In the genomic region with DNA sequence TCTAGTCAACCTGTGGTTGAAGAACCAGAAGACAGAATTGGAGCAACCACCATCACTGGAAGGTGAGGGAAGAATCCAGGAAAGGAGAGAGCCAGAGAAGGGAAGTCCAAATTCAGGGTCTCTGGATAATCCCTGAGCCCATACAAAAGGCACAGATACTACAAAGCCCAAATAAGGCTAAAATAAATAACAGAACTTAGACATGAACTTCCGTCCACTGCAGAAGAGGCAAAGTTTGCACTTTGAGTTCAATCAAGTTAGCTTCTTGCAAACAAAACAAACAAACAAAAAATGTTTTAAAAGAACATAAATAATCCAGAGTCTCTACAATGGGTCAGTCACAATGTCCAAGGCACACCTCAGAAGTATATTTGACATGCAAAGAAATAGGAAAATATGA, we compare ENCODE assay signal across 29 cellular contexts. TPM values are rescaled to one million over a fixed set of nuclear protein-coding genes. Genes with fewer than 3 reads are reported as not detected.
DNase-seq lines count a peak whose midpoint lies in the region; ATAC-seq, FAIRE-seq and TF ChIP-seq lines count a peak whose summit lies in the region.
"Had no signal": no experiment of that assay in that cellular context is flagged by ENCODE, and none has a peak within 500 bp of the region (broad histone marks: within the 10 kb centered on the region; RNA-seq: fewer than 3 reads in every experiment).

No MANE protein-coding gene starts in this region.

- no peak overlapping the region for H3K14ac ChIP-seq in mesenchymal stem cell (ENCODE audit: low read length in 2 of 2)

- H3K4me1 Mint-ChIP-seq in GM23338, result peaks cover 27% of the 10 kb centered on the region
- H3K4me1 Mint-ChIP-seq: CD14-positive monocyte; CD4-positive, alpha-beta memory T cell; CD4-positive, CD25-positive, alpha-beta regulatory T cell; CD8-positive, alpha-beta memory T cell had no signal

- H3K79me1 ChIP-seq in mesenchymal stem cell (replicated peaks; ENCODE audit: low read length, poor library complexity, severe bottlenecking), result no peaks in the 10 kb centered on the region

- H3K27me3 ChIP-seq in BLaER1, result no peaks in the 10 kb centered on the region
- no peaks in the 10 kb centered on the region for H3K27me3 ChIP-seq in BLaER1 treated with 17β-estradiol and CSF1 and Interleukin-3, amounts not matched to agents 10 nM and 100 nM
- no peaks in the 10 kb centered on the region for H3K27me3 ChIP-seq in GM23338 (ENCODE audit: insufficient read depth)
- peaks cover 51 to 72% of the 10 kb centered on the region in 2 experiments for H3K27me3 ChIP-seq in mesenchymal stem cell (ENCODE audit: control insufficient read depth in 1 of 2, insufficient read depth in 1 of 2, low read length in 2 of 2)
- H3K27me3 ChIP-seq: BE2C had no signal

- H3K18ac ChIP-seq in mesenchymal stem cell (ENCODE audit: low read depth in 1 of 2, low read length in 2 of 2), result no peak overlapping the region

- peak overlapping the region; percentile 49; the same call in 1 of the 2 replicates for H3K9ac ChIP-seq in BLaER1
- H3K9ac ChIP-seq in BLaER1 treated with 17β-estradiol and CSF1 and Interleukin-3, amounts not matched to agents 10 nM and 100 nM, result 0 out of 22 replicates have a peak overlapping the region, but pooled peaks of 2 of the 11 experiments have one; percentile 14 to 44
- no peak overlapping the region for H3K9ac ChIP-seq in mesenchymal stem cell (ENCODE audit: low read length)

- H2BK120ac ChIP-seq in mesenchymal stem cell (ENCODE audit: low read depth, low read length), result no peak overlapping the region

- FAIRE-seq in GM12892 (lab: Jason Lieb, UNC), result no peak
- FAIRE-seq: A204.1, G401.6, GM12891, GM18507, GM19239 had no signal

- no peak overlapping the region for H2BK12ac ChIP-seq in mesenchymal stem cell (ENCODE audit: low read length in 2 of 2)

- no peak overlapping the region for H3K27ac Mint-ChIP-seq in GM23338
- H3K27ac Mint-ChIP-seq: CD14-positive monocyte; CD4-positive, alpha-beta memory T cell; CD4-positive, CD25-positive, alpha-beta regulatory T cell; CD8-positive, alpha-beta memory T cell had no signal

- H3K36me3 ChIP-seq in BLaER1, result no peaks in the 10 kb centered on the region
- H3K36me3 ChIP-seq in BLaER1 treated with 17β-estradiol and CSF1 and Interleukin-3, amounts not matched to agents 10 nM and 100 nM, result no peaks in the 10 kb centered on the region
- H3K36me3 ChIP-seq in GM23338 (ENCODE audit: insufficient read depth), result no peaks in the 10 kb centered on the region
- H3K36me3 ChIP-seq in mesenchymal stem cell (ENCODE audit: control insufficient read depth in 1 of 2, insufficient read depth in 2 of 2, low read depth in 1 of 2, low read length in 2 of 2), result no peaks in the 10 kb centered on the region
- H3K36me3 ChIP-seq: BE2C had no signal

- no peak overlapping the region for H4K91ac ChIP-seq in mesenchymal stem cell (ENCODE audit: low read length)

- H2AK5ac ChIP-seq in mesenchymal stem cell (ENCODE audit: low read length, severe bottlenecking), result no peak overlapping the region

- H3K4me3 Mint-ChIP-seq in GM23338, result no peak overlapping the region
- H3K4me3 Mint-ChIP-seq: CD14-positive monocyte; CD4-positive, alpha-beta memory T cell; CD4-positive, CD25-positive, alpha-beta regulatory T cell; CD8-positive, alpha-beta memory T cell had no signal

- no peak for TF ChIP-seq POLR2A in GM12892 (IDR thresholded peaks at IDR 0.05; ENCODE audit: low read depth, low read length)

- peak overlapping the region; percentile 82 for H3K4me2 ChIP-seq in BLaER1
- H3K4me2 ChIP-seq in BLaER1 treated with 17β-estradiol and CSF1 and Interleukin-3, amounts not matched to agents 10 nM and 100 nM, result peak overlapping the region; percentile 24 to 81 (median 58); a peak in 21 of 22 replicates
- H3K4me2 ChIP-seq in GM23338, result no peak overlapping the region
- H3K4me2 ChIP-seq in mesenchymal stem cell (ENCODE audit: low read length, poor library complexity, severe bottlenecking), result no peak overlapping the region

- no peak overlapping the region for H2BK15ac ChIP-seq in mesenchymal stem cell (ENCODE audit: low read depth, poor library complexity, severe bottlenecking)

- no peaks in the 10 kb centered on the region for H3K9me2 ChIP-seq in GM23338 (ENCODE audit: insufficient read depth)

- H3K23ac ChIP-seq in mesenchymal stem cell (ENCODE audit: low read length in 2 of 2), result no peak overlapping the region

- no peaks in the 10 kb centered on the region for H3F3A ChIP-seq in GM23338 (replicated peaks; ENCODE audit: low read depth)

- H4K20me1 ChIP-seq in BLaER1, result no peaks in the 10 kb centered on the region
- H4K20me1 ChIP-seq in BLaER1 treated with 17β-estradiol and CSF1 and Interleukin-3, amounts not matched to agents 10 nM and 100 nM, result no peaks in the 10 kb centered on the region
- H4K20me1 ChIP-seq in GM23338 (replicated peaks; ENCODE audit: insufficient read depth), result no peaks in the 10 kb centered on the region

- H3K4ac ChIP-seq in mesenchymal stem cell (ENCODE audit: low read depth in 1 of 2, low read length in 2 of 2), result no peak overlapping the region

- ATAC-seq in GM23338 (no peak), GM18907 (IDR thresholded peaks at IDR 0.05; ENCODE audit: unreplicated experiment) (no peak)

- no peaks in the 10 kb centered on the region for H3K9me3 Mint-ChIP-seq in GM23338
- H3K9me3 Mint-ChIP-seq: CD8-positive, alpha-beta memory T cell had no signal

- H3K79me2 ChIP-seq in GM23338 (replicated peaks; ENCODE audit: insufficient read depth), result no peaks in the 10 kb centered on the region

- WGBS in mesenchymal stem cell, result 57% methylated on average over 1 of the region's 1 CpG

- no peak overlapping the region for H2BK5ac ChIP-seq in mesenchymal stem cell (ENCODE audit: low read depth, low read length, poor library complexity, severe bottlenecking)

- H3K4me3 ChIP-seq in BLaER1 (no peak overlapping the region), GM23338 (no peak overlapping the region), mesenchymal stem cell (ENCODE audit: insufficient read depth in 1 of 2, low read depth in 1 of 2, low read length in 2 of 2) (no peak overlapping the region)
- no peak overlapping the region for H3K4me3 ChIP-seq in BLaER1 treated with 17β-estradiol and CSF1 and Interleukin-3, amounts not matched to agents 10 nM and 100 nM

- H3K9me3 ChIP-seq in BLaER1, result no peaks in the 10 kb centered on the region
- H3K9me3 ChIP-seq in BLaER1 treated with 17β-estradiol and CSF1 and Interleukin-3, amounts not matched to agents 10 nM and 100 nM (replicated peaks in 1 of 11), result peaks cover 0 to 11% (median 0%) of the 10 kb centered on the region in 11 experiments; a peak in 1 of 22 replicates
- H3K9me3 ChIP-seq in mesenchymal stem cell (ENCODE audit: control insufficient read depth, low read length), result no peaks in the 10 kb centered on the region
- H3K9me3 ChIP-seq: BE2C had no signal

- H2AFZ ChIP-seq in GM23338 (0 out of 2 replicates have a peak overlapping the region, but pooled peaks have one; percentile 8), mesenchymal stem cell (ENCODE audit: low read depth, low read length) (no peak overlapping the region)

- peak overlapping the region; percentile 54 for H4K8ac ChIP-seq in mesenchymal stem cell (ENCODE audit: low read length)

- H3K27ac ChIP-seq in BLaER1 (peak overlapping the region; percentile 80), GM23338 (ENCODE audit: low read depth) (no peak overlapping the region), mesenchymal stem cell (ENCODE audit: low read length, poor library complexity, severe bottlenecking) (no peak overlapping the region)
- H3K27ac ChIP-seq in BLaER1 treated with 17β-estradiol and CSF1 and Interleukin-3, amounts not matched to agents 10 nM and 100 nM, result peak overlapping the region in 2 of 11 experiments; percentile 8 to 22; a peak in 3 of 22 replicates

- no peak for DNase-seq in GM23338 (ENCODE audit: low spot score)
- DNase-seq in mesenchymal stem cell, result no peak
- DNase-seq in NCI-H1694 (lab: John Stamatoyannopoulos, UW), result no peak
- DNase-seq in GM12892 (ENCODE audit: insufficient read length), result no peak
- DNase-seq: 8988T; ACHN; BE2C; C1 segment of cervical spinal cord; CD4-positive, alpha-beta memory T cell; CD4-positive, CD25-positive, alpha-beta regulatory T cell; CD8-positive, alpha-beta memory T cell; COR-L47; DMS 273 treated with DMSO at 0.1 percent for 48 hours; DMS153; DMS53; DMS79; DND-41; GF-D8 had no signal

- H3K36me3 Mint-ChIP-seq in GM23338 (ENCODE audit: low read depth), result no peaks in the 10 kb centered on the region
- H3K36me3 Mint-ChIP-seq: CD14-positive monocyte; CD4-positive, alpha-beta memory T cell; CD4-positive, CD25-positive, alpha-beta regulatory T cell; CD8-positive, alpha-beta memory T cell had no signal

- H3K4me1 ChIP-seq in BLaER1, result peaks cover 36% of the 10 kb centered on the region
- H3K4me1 ChIP-seq in BLaER1 treated with 17β-estradiol and CSF1 and Interleukin-3, amounts not matched to agents 10 nM and 100 nM, result peaks cover 11 to 37% (median 20%) of the 10 kb centered on the region in 10 experiments; a peak in 19 of 20 replicates
- H3K4me1 ChIP-seq in GM23338 (ENCODE audit: insufficient read depth), result peaks cover 13% of the 10 kb centered on the region
- no peaks in the 10 kb centered on the region for H3K4me1 ChIP-seq in mesenchymal stem cell (ENCODE audit: control insufficient read depth, insufficient read depth, low read depth, low read length)
- H3K4me1 ChIP-seq: BE2C had no signal

- peaks cover 9% of the 10 kb centered on the region for H3K27me3 Mint-ChIP-seq in GM23338 (ENCODE audit: insufficient read depth, low read depth, poor library complexity)

- TF ChIP-seq CTCF in GM23338 (conservative IDR thresholded peaks at IDR 0.05; ENCODE audit: low read depth in 2 of 2), result no peak

RNA-seq across cellular contexts. Expression of gene CFAP77, which starts 21.0 kb away (rescaled TPM):
- total RNA-seq in GM23338 (2014; rRNA removed; shearing (Covaris generic)), result 0.97 and 2.1 TPM in 2 replicates
- polyA plus RNA-seq in GM23338 (2016; fragmentation: Nextera tagmentation; extraction: Ambion mirVana), result 0.94 and 1.3 TPM in 2 replicates
- polyA plus RNA-seq in mesenchymal stem cell (2013, experiment 1 of 2), result 0.08 TPM
- 0.11 TPM for polyA plus RNA-seq in mesenchymal stem cell (2013, experiment 2 of 2)
- polyA plus RNA-seq in GM12892 (2012; ENCODE audit: missing spikeins), result not detected
- total RNA-seq: A673; CD4-positive, alpha-beta memory T cell; CD4-positive, CD25-positive, alpha-beta regulatory T cell; CD8-positive, alpha-beta memory T cell had no signal
- polyA plus RNA-seq: AG04450; CD14-positive monocyte; CD4-positive, alpha-beta memory T cell; CD4-positive, CD25-positive, alpha-beta regulatory T cell; CD8-positive, alpha-beta memory T cell had no signal

RNA-seq across cellular contexts. Expression of gene TTF1, which starts 24.4 kb away (rescaled TPM):
- total RNA-seq in GM23338 (2014; rRNA removed; shearing (Covaris generic)), result 14.9 and 15.5 TPM in 2 replicates
- polyA plus RNA-seq in GM23338 (2016; fragmentation: Nextera tagmentation; extraction: Ambion mirVana), result 22.4 and 25.0 TPM in 2 replicates
- 9.4 TPM for polyA plus RNA-seq in mesenchymal stem cell (2013, experiment 1 of 2)
- 9.9 TPM for polyA plus RNA-seq in mesenchymal stem cell (2013, experiment 2 of 2)
- polyA plus RNA-seq in GM12892 (2012; ENCODE audit: missing spikeins), result 20.4 TPM

Comparison
In these comparisons a context has a peak if more than half of its experiments do, and no peak if none do; other contexts are left out.
1. H3K4me2 ChIP-seq: peak in BLaER1 (single experiment) and BLaER1 treated with 17β-estradiol and CSF1 and Interleukin-3, amounts not matched to agents 10 nM and 100 nM (11 of 11); none in GM23338 (single experiment) and mesenchymal stem cell (single experiment).